Comparison of ENCODE assay signal across 12 cellular contexts in the genomic region with DNA sequence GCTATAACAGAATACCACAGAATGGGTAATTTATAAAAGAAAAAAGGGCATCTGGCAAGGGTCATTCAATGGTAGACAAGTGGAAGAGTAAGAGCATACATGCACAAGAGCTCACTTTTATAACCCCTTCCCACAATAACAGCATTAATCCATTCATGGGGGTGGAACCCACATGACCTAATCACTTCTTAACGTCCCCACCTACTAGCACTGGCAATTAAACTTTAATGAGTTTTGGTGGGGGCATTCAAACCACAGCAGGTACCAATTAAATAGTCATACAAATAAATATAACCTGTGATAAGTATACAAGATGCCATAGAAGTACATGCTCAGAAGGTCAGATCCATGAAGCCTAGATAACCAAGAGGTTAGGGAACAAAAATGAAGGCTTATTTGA. TPM values are rescaled to one million over a fixed set of nuclear protein-coding genes. Genes with fewer than 3 reads are reported as not detected.
DNase-seq lines count a peak whose midpoint lies in the region; ATAC-seq and TF ChIP-seq lines count a peak whose summit lies in the region.
"Had no signal": no experiment of that assay in that cellular context is flagged by ENCODE, and none has a peak within 500 bp of the region (broad histone marks: within the 10 kb centered on the region; RNA-seq: fewer than 3 reads in every experiment).

No MANE protein-coding gene starts in this region.

- no peaks in the 10 kb centered on the region for H3K27me3 Mint-ChIP-seq in activated T-helper 2 cell treated with anti-CD3 and anti-CD28 coated beads, Interferon-gamma antibody, Interleukin-2, Interleukin-4, amounts not matched to agents 10 μg/mL and 5 μg/mL and 100 μg/mL, durations not matched to agents 14 hours and 24 hours and 36 hours (ENCODE audit: low read depth)
- H3K27me3 Mint-ChIP-seq in osteocyte (ENCODE audit: unreplicated experiment), result no peaks in the 10 kb centered on the region
- H3K27me3 Mint-ChIP-seq in natural killer cell treated with Interleukin-12 subunit alpha and Interleukin-12 subunit beta and Interleukin-15 and Interleukin-18, amount 100 ng/mL, for 72 hours, result no peaks in the 10 kb centered on the region
- H3K27me3 Mint-ChIP-seq in activated CD8-positive, alpha-beta memory T cell treated with anti-CD3 and anti-CD28 coated beads, Interleukin-2, amount 10 ng/mL, durations not matched to agents 7 days and 5 days, result no peaks in the 10 kb centered on the region
- H3K27me3 Mint-ChIP-seq: CD8-positive, alpha-beta memory T cell had no signal

- CTCF ChIA-PET in activated CD8-positive, alpha-beta memory T cell treated with anti-CD3 and anti-CD28 coated beads, Interleukin-2, amount 10 ng/mL, durations not matched to agents 7 days and 5 days (lab: Charles Lee), result interaction anchor here (0.6 kb wide), 1 partner anchor 31 kb away, joined by 3 read pairs; no protein-coding TSS in a partner anchor

- DNase-seq in NCI-H748 (lab: John Stamatoyannopoulos, UW; ENCODE audit: unreplicated experiment), result peak; percentile 26
- no peak for DNase-seq in NCI-H748 treated with DMSO at 0.1 percent for 48 hours (lab: John Stamatoyannopoulos, UW)
- peak; percentile 2 for DNase-seq in DMS79 (lab: John Stamatoyannopoulos, UW)
- no peak for DNase-seq in activated T-helper 2 cell treated with anti-CD3 and anti-CD28 coated beads, Interferon-gamma antibody, Interleukin-2, Interleukin-4, amounts not matched to agents 10 μg/mL and 5 μg/mL and 100 μg/mL, durations not matched to agents 14 hours and 24 hours and 36 hours (ENCODE audit: low spot score)
- no peak for DNase-seq in osteocyte (ENCODE audit: extremely low spot score, unreplicated experiment)
- no peak for DNase-seq in natural killer cell treated with Interleukin-12 subunit alpha and Interleukin-12 subunit beta and Interleukin-15 and Interleukin-18, amount 100 ng/mL, for 72 hours (ENCODE audit: low spot score)
- DNase-seq in activated CD8-positive, alpha-beta memory T cell treated with anti-CD3 and anti-CD28 coated beads, Interleukin-2, amount 10 ng/mL, durations not matched to agents 7 days and 5 days, result no peak
- DNase-seq: AML-193; CD8-positive, alpha-beta memory T cell; DMS53; HFFc6 had no signal

- no peak for ATAC-seq in natural killer cell treated with Interleukin-12 subunit alpha and Interleukin-12 subunit beta and Interleukin-15 and Interleukin-18, amount 100 ng/mL, for 72 hours
- no peak for ATAC-seq in GM18870 (IDR thresholded peaks at IDR 0.05; ENCODE audit: unreplicated experiment)
- ATAC-seq in activated CD8-positive, alpha-beta memory T cell treated with anti-CD3 and anti-CD28 coated beads, Interleukin-2, amount 10 ng/mL, durations not matched to agents 7 days and 5 days, result no peak

- TF ChIP-seq CTCF in osteocyte (IDR thresholded peaks at IDR 0.05), result no peak

- no peak overlapping the region for H3K4me3 Mint-ChIP-seq in activated T-helper 2 cell treated with anti-CD3 and anti-CD28 coated beads, Interferon-gamma antibody, Interleukin-2, Interleukin-4, amounts not matched to agents 10 μg/mL and 5 μg/mL and 100 μg/mL, durations not matched to agents 14 hours and 24 hours and 36 hours (ENCODE audit: low read depth)
- H3K4me3 Mint-ChIP-seq in osteocyte (ENCODE audit: unreplicated experiment), result no peak overlapping the region
- no peak overlapping the region for H3K4me3 Mint-ChIP-seq in natural killer cell treated with Interleukin-12 subunit alpha and Interleukin-12 subunit beta and Interleukin-15 and Interleukin-18, amount 100 ng/mL, for 72 hours
- H3K4me3 Mint-ChIP-seq in activated CD8-positive, alpha-beta memory T cell treated with anti-CD3 and anti-CD28 coated beads, Interleukin-2, amount 10 ng/mL, durations not matched to agents 7 days and 5 days, result no peak overlapping the region
- H3K4me3 Mint-ChIP-seq: CD8-positive, alpha-beta memory T cell; HFFc6 had no signal

- H3K27ac Mint-ChIP-seq in activated T-helper 2 cell treated with anti-CD3 and anti-CD28 coated beads, Interferon-gamma antibody, Interleukin-2, Interleukin-4, amounts not matched to agents 10 μg/mL and 5 μg/mL and 100 μg/mL, durations not matched to agents 14 hours and 24 hours and 36 hours, result peak overlapping the region; percentile 62
- H3K27ac Mint-ChIP-seq in osteocyte (ENCODE audit: unreplicated experiment), result peak overlapping the region; percentile 84
- H3K27ac Mint-ChIP-seq in natural killer cell treated with Interleukin-12 subunit alpha and Interleukin-12 subunit beta and Interleukin-15 and Interleukin-18, amount 100 ng/mL, for 72 hours, result no peak overlapping the region
- no peak overlapping the region for H3K27ac Mint-ChIP-seq in activated CD8-positive, alpha-beta memory T cell treated with anti-CD3 and anti-CD28 coated beads, Interleukin-2, amount 10 ng/mL, durations not matched to agents 7 days and 5 days
- H3K27ac Mint-ChIP-seq: HFFc6 had no signal

- H3K9me3 Mint-ChIP-seq in activated T-helper 2 cell treated with anti-CD3 and anti-CD28 coated beads, Interferon-gamma antibody, Interleukin-2, Interleukin-4, amounts not matched to agents 10 μg/mL and 5 μg/mL and 100 μg/mL, durations not matched to agents 14 hours and 24 hours and 36 hours, result no peaks in the 10 kb centered on the region
- peaks cover 4% of the 10 kb centered on the region for H3K9me3 Mint-ChIP-seq in osteocyte (ENCODE audit: unreplicated experiment)
- no peaks in the 10 kb centered on the region for H3K9me3 Mint-ChIP-seq in natural killer cell treated with Interleukin-12 subunit alpha and Interleukin-12 subunit beta and Interleukin-15 and Interleukin-18, amount 100 ng/mL, for 72 hours
- no peaks in the 10 kb centered on the region for H3K9me3 Mint-ChIP-seq in activated CD8-positive, alpha-beta memory T cell treated with anti-CD3 and anti-CD28 coated beads, Interleukin-2, amount 10 ng/mL, durations not matched to agents 7 days and 5 days (ENCODE audit: low read depth)
- H3K9me3 Mint-ChIP-seq: CD8-positive, alpha-beta memory T cell; HFFc6 had no signal

- intact Hi-C loops in activated T-helper 2 cell treated with anti-CD3 and anti-CD28 coated beads, Interferon-gamma antibody, Interleukin-2, Interleukin-4, amounts not matched to agents 10 μg/mL and 5 μg/mL and 100 μg/mL, durations not matched to agents 14 hours and 24 hours and 36 hours (cut with micrococcal nuclease), result loop anchor here (5.0 kb wide), 1 partner anchor 44 kb away; no protein-coding TSS in a partner anchor

- H3K36me3 Mint-ChIP-seq in activated T-helper 2 cell treated with anti-CD3 and anti-CD28 coated beads, Interferon-gamma antibody, Interleukin-2, Interleukin-4, amounts not matched to agents 10 μg/mL and 5 μg/mL and 100 μg/mL, durations not matched to agents 14 hours and 24 hours and 36 hours (ENCODE audit: low read depth), result peaks cover 13% of the 10 kb centered on the region
- H3K36me3 Mint-ChIP-seq in osteocyte (ENCODE audit: unreplicated experiment), result peaks cover 8% of the 10 kb centered on the region
- no peaks in the 10 kb centered on the region for H3K36me3 Mint-ChIP-seq in natural killer cell treated with Interleukin-12 subunit alpha and Interleukin-12 subunit beta and Interleukin-15 and Interleukin-18, amount 100 ng/mL, for 72 hours
- H3K36me3 Mint-ChIP-seq in activated CD8-positive, alpha-beta memory T cell treated with anti-CD3 and anti-CD28 coated beads, Interleukin-2, amount 10 ng/mL, durations not matched to agents 7 days and 5 days, result peaks cover 21% of the 10 kb centered on the region

- peaks cover 8% of the 10 kb centered on the region for H3K4me1 Mint-ChIP-seq in activated T-helper 2 cell treated with anti-CD3 and anti-CD28 coated beads, Interferon-gamma antibody, Interleukin-2, Interleukin-4, amounts not matched to agents 10 μg/mL and 5 μg/mL and 100 μg/mL, durations not matched to agents 14 hours and 24 hours and 36 hours (ENCODE audit: low read depth)
- H3K4me1 Mint-ChIP-seq in osteocyte (ENCODE audit: unreplicated experiment), result peaks cover 28% of the 10 kb centered on the region
- H3K4me1 Mint-ChIP-seq in natural killer cell treated with Interleukin-12 subunit alpha and Interleukin-12 subunit beta and Interleukin-15 and Interleukin-18, amount 100 ng/mL, for 72 hours (ENCODE audit: low read depth in 2 of 2), result peaks cover 17 to 33% of the 10 kb centered on the region in 2 donors
- peaks cover 2% of the 10 kb centered on the region for H3K4me1 Mint-ChIP-seq in activated CD8-positive, alpha-beta memory T cell treated with anti-CD3 and anti-CD28 coated beads, Interleukin-2, amount 10 ng/mL, durations not matched to agents 7 days and 5 days

RNA-seq across cellular contexts. Expression of a gene that starts 48.6 kb away (rescaled TPM):
- total RNA-seq in activated T-helper 2 cell treated with anti-CD3 and anti-CD28 coated beads, Interferon-gamma antibody, Interleukin-2, Interleukin-4, amounts not matched to agents 10 μg/mL and 5 μg/mL and 100 μg/mL, durations not matched to agents 14 hours and 24 hours and 36 hours, result 53.9 and 60.9 TPM in 2 replicates
- 50.8 and 51.0 TPM in 2 replicates for total RNA-seq in osteocyte
- total RNA-seq in natural killer cell treated with Interleukin-12 subunit alpha and Interleukin-12 subunit beta and Interleukin-15 and Interleukin-18, amount 100 ng/mL, for 72 hours, result 10 to 100 TPM; 68.1 to 74.9 TPM
- total RNA-seq in activated CD8-positive, alpha-beta memory T cell treated with anti-CD3 and anti-CD28 coated beads, Interleukin-2, amount 10 ng/mL, durations not matched to agents 7 days and 5 days, result 10 to 100 TPM; 63.8 to 65.1 TPM

Comparison
In these comparisons a context has a peak if more than half of its experiments do, and no peak if none do; other contexts are left out.
1. DNase-seq: peak in NCI-H748 (single experiment) and DMS79 (single experiment); none in NCI-H748 treated with DMSO at 0.1 percent for 48 hours (single experiment), activated T-helper 2 cell treated with anti-CD3 and anti-CD28 coated beads, Interferon-gamma antibody, Interleukin-2, Interleukin-4, amounts not matched to agents 10 μg/mL and 5 μg/mL and 100 μg/mL, durations not matched to agents 14 hours and 24 hours and 36 hours (single experiment), osteocyte (single experiment), natural killer cell treated with Interleukin-12 subunit alpha and Interleukin-12 subunit beta and Interleukin-15 and Interleukin-18, amount 100 ng/mL, for 72 hours (single experiment) and activated CD8-positive, alpha-beta memory T cell treated with anti-CD3 and anti-CD28 coated beads, Interleukin-2, amount 10 ng/mL, durations not matched to agents 7 days and 5 days (single experiment).
2. H3K27ac Mint-ChIP-seq: peak in activated T-helper 2 cell treated with anti-CD3 and anti-CD28 coated beads, Interferon-gamma antibody, Interleukin-2, Interleukin-4, amounts not matched to agents 10 μg/mL and 5 μg/mL and 100 μg/mL, durations not matched to agents 14 hours and 24 hours and 36 hours (single experiment) and osteocyte (single experiment); none in natural killer cell treated with Interleukin-12 subunit alpha and Interleukin-12 subunit beta and Interleukin-15 and Interleukin-18, amount 100 ng/mL, for 72 hours (0 of 2) and activated CD8-positive, alpha-beta memory T cell treated with anti-CD3 and anti-CD28 coated beads, Interleukin-2, amount 10 ng/mL, durations not matched to agents 7 days and 5 days (single experiment).